14 cellular contexts compared by ENCODE assay signal in genomic region chr13:48962281-48962680, GRCh38.
"Had no signal": no experiment of that assay in that cellular context is flagged by ENCODE, and none has a peak within 500 bp of the region (broad histone marks: within the 10 kb centered on the region; RNA-seq: fewer than 3 reads in every experiment).

No MANE protein-coding gene starts in this region.

- H3K9me3 Mint-ChIP-seq: activated T-cell treated with anti-CD3 and anti-CD28 coated beads, Interleukin-2, amount 50 U/mL, for 24 hours had no signal

- H3K27me3 Mint-ChIP-seq: activated T-cell treated with anti-CD3 and anti-CD28 coated beads, Interleukin-2, amount 50 U/mL, for 24 hours had no signal

- H3K27ac ChIP-seq: hepatocyte, testis had no signal

- FAIRE-seq: colon had no signal

- H3K4me3 ChIP-seq: hepatocyte, testis had no signal

- H3K27me3 ChIP-seq: hepatocyte, testis had no signal

- H3K4me1 ChIP-seq: testis had no signal

- H3K27ac Mint-ChIP-seq: activated CD8-positive, alpha-beta memory T cell treated with anti-CD3 and anti-CD28 coated beads, Interleukin-2, amount 10 ng/mL, durations not matched to agents 7 days and 5 days; activated naive CD8-positive, alpha-beta T cell; activated T-cell treated with anti-CD3 and anti-CD28 coated beads, Interleukin-2, amount 50 U/mL, for 24 hours; naive thymus-derived CD4-positive, alpha-beta T cell; stimulated activated naive CD8-positive, alpha-beta T cell treated with anti-CD3 and anti-CD28 coated beads, Interleukin-15, amount 100 ng/mL, for 72 hours; T-helper 1 cell treated with Interleukin-12 subunit alpha and Interleukin-12 subunit beta and Interleukin-4 antibody, amounts not matched to agents 30 μg/mL and 1 μg/mL, for 36 hours had no signal

- H3K4me3 Mint-ChIP-seq: activated CD8-positive, alpha-beta memory T cell treated with anti-CD3 and anti-CD28 coated beads, Interleukin-2, amount 10 ng/mL, durations not matched to agents 7 days and 5 days; activated naive CD8-positive, alpha-beta T cell; activated T-cell treated with anti-CD3 and anti-CD28 coated beads, Interleukin-2, amount 50 U/mL, for 24 hours; naive thymus-derived CD4-positive, alpha-beta T cell; stimulated activated naive CD8-positive, alpha-beta T cell treated with anti-CD3 and anti-CD28 coated beads, Interleukin-15, amount 100 ng/mL, for 72 hours; T-helper 1 cell treated with Interleukin-12 subunit alpha and Interleukin-12 subunit beta and Interleukin-4 antibody, amounts not matched to agents 30 μg/mL and 1 μg/mL, for 36 hours had no signal

- H3K36me3 Mint-ChIP-seq: activated naive CD8-positive, alpha-beta T cell had no signal

- H3K9me3 ChIP-seq: testis had no signal

- H3K4me1 Mint-ChIP-seq: activated CD8-positive, alpha-beta memory T cell treated with anti-CD3 and anti-CD28 coated beads, Interleukin-2, amount 10 ng/mL, durations not matched to agents 7 days and 5 days; stimulated activated naive CD8-positive, alpha-beta T cell treated with anti-CD3 and anti-CD28 coated beads, Interleukin-15, amount 100 ng/mL, for 72 hours had no signal

- ATAC-seq: activated CD8-positive, alpha-beta memory T cell treated with anti-CD3 and anti-CD28 coated beads, Interleukin-2, amount 10 ng/mL, durations not matched to agents 7 days and 5 days; naive thymus-derived CD4-positive, alpha-beta T cell; stimulated activated naive CD8-positive, alpha-beta T cell treated with anti-CD3 and anti-CD28 coated beads, Interleukin-15, amount 100 ng/mL, for 72 hours had no signal

- DNase-seq: activated CD4-positive, alpha-beta T cell treated with anti-CD3 and anti-CD28 coated beads, Interleukin-2, amount 50 U/mL, for 1 hour; activated CD8-positive, alpha-beta memory T cell treated with anti-CD3 and anti-CD28 coated beads, Interleukin-2, amount 10 ng/mL, durations not matched to agents 7 days and 5 days; activated effector memory CD4-positive, alpha-beta T cell treated with anti-CD3 and anti-CD28 coated beads, Interleukin-2, amount 50 U/mL, for 16 hours; activated T-cell treated with anti-CD3 and anti-CD28 coated beads, Interleukin-2, amount 50 U/mL, for 24 hours; kidney glomerular epithelial cell; naive thymus-derived CD4-positive, alpha-beta T cell; stimulated activated CD4-positive, alpha-beta T cell treated with anti-CD3 and anti-CD28 coated beads, Interleukin-15, amount 100 ng/mL, for 24 hours; stimulated activated CD4-positive, alpha-beta T cell treated with anti-CD3 and anti-CD28 coated beads, Interleukin-4, amount 100 ng/mL, for 24 hours; stimulated activated naive CD8-positive, alpha-beta T cell treated with anti-CD3 and anti-CD28 coated beads, Interleukin-15, amount 100 ng/mL, for 72 hours; testis had no signal
